In genomic region chr2:156165742-156166141, GRCh38 we compare ENCODE assay signal across 33 cellular contexts.
A peak's percentile ranks its signal among the peaks of the same experiment; 100 is the strongest.
DNase-seq lines count a peak whose midpoint lies in the region; ATAC-seq and TF ChIP-seq lines count a peak whose summit lies in the region.
"Had no signal": no experiment of that assay in that cellular context is flagged by ENCODE, and none has a peak within 500 bp of the region (broad histone marks: within the 10 kb centered on the region; RNA-seq: fewer than 3 reads in every experiment).

No MANE protein-coding gene starts in this region.

- no peak overlapping the region for H2AFZ ChIP-seq in Karpas-422 (ENCODE audit: low read length)

- H3K4me2 ChIP-seq in Karpas-422 (ENCODE audit: low read depth, low read length, poor library complexity, severe bottlenecking), result no peak overlapping the region
- H3K4me2 ChIP-seq: A549; BLaER1; BLaER1 treated with 17β-estradiol and CSF1 and Interleukin-3, amounts not matched to agents 10 nM and 100 nM had no signal

- H3K36me3 ChIP-seq in mucosa of descending colon (ENCODE audit: low read depth), result no peaks in the 10 kb centered on the region
- no peaks in the 10 kb centered on the region for H3K36me3 ChIP-seq in Karpas-422 (ENCODE audit: insufficient read depth, low read length)
- H3K36me3 ChIP-seq: BE2C; BLaER1; BLaER1 treated with 17β-estradiol and CSF1 and Interleukin-3, amounts not matched to agents 10 nM and 100 nM had no signal

- no peak overlapping the region for H3K27ac ChIP-seq in Karpas-422 (ENCODE audit: low read length)
- H3K27ac ChIP-seq: 22Rv1; A549; BLaER1; BLaER1 treated with 17β-estradiol and CSF1 and Interleukin-3, amounts not matched to agents 10 nM and 100 nM; C4-2B had no signal

- H3K4me1 ChIP-seq in mucosa of descending colon (ENCODE audit: low read depth) (peaks cover 3% of the 10 kb centered on the region), Karpas-422 (ENCODE audit: low read length) (no peaks in the 10 kb centered on the region)
- H3K4me1 ChIP-seq: A549; BE2C; BLaER1; BLaER1 treated with 17β-estradiol and CSF1 and Interleukin-3, amounts not matched to agents 10 nM and 100 nM; Caco-2 had no signal

- no peaks in the 10 kb centered on the region for H3K9me3 ChIP-seq in mucosa of descending colon
- H3K9me3 ChIP-seq in Karpas-422 (ENCODE audit: low read length), result peaks cover 8% of the 10 kb centered on the region; the same call in 1 of the 2 replicates
- H3K9me3 ChIP-seq: A549, BE2C, BLaER1 had no signal

- no peaks in the 10 kb centered on the region for H4K20me1 ChIP-seq in Karpas-422 (ENCODE audit: insufficient read depth, low read depth, low read length)
- H4K20me1 ChIP-seq: BLaER1; BLaER1 treated with 17β-estradiol and CSF1 and Interleukin-3, amounts not matched to agents 10 nM and 100 nM had no signal

- no peaks in the 10 kb centered on the region for H3K79me2 ChIP-seq in Karpas-422 (ENCODE audit: low read length)

- no peak overlapping the region for H3K9ac ChIP-seq in Karpas-422 (ENCODE audit: low read length)
- H3K9ac ChIP-seq: BLaER1; BLaER1 treated with 17β-estradiol and CSF1 and Interleukin-3, amounts not matched to agents 10 nM and 100 nM had no signal

- H3K4me3 ChIP-seq in epithelial cell of esophagus (ENCODE audit: low read length) (no peak overlapping the region), mucosa of descending colon (no peak overlapping the region), Karpas-422 (ENCODE audit: low read length) (no peak overlapping the region)
- H3K4me3 ChIP-seq: A549; BLaER1; BLaER1 treated with 17β-estradiol and CSF1 and Interleukin-3, amounts not matched to agents 10 nM and 100 nM had no signal

- peak; percentile 55 for DNase-seq in epithelial cell of esophagus (ENCODE audit: low read depth)
- no peak for DNase-seq in left colon
- DNase-seq in mucosa of descending colon, result peak in 1 of 3 donors; percentile 32
- no peak for DNase-seq in SHP77 treated with DMSO at 0.1 percent for 48 hours (lab: John Stamatoyannopoulos, UW)
- DNase-seq in Karpas-422, result no peak
- no peak for DNase-seq in NCI-H187 treated with DMSO at 0.1 percent for 48 hours (lab: John Stamatoyannopoulos, UW)
- DNase-seq: 8988T; ACHN; AML-193; BE2C; C1 segment of cervical spinal cord; Caco-2; Calu3; CD4-positive, alpha-beta memory T cell; CD4-positive, alpha-beta T cell; CD4-positive, CD25-positive, alpha-beta regulatory T cell; CD8-positive, alpha-beta memory T cell; CD8-positive, alpha-beta T cell; COR-L47; DMS 273 treated with DMSO at 0.1 percent for 48 hours; DMS153; DMS53; DMS79; DMS79 treated with DMSO at 0.1 percent for 48 hours; DND-41; EL had no signal

- H3K9me2 ChIP-seq in Karpas-422 (replicated peaks; ENCODE audit: insufficient read depth, low read length), result no peaks in the 10 kb centered on the region

- no peak for TF ChIP-seq CTCF in epithelial cell of esophagus (IDR thresholded peaks at IDR 0.05; ENCODE audit: insufficient read depth, low read depth, low read length, missing control alignments)
- no peak for TF ChIP-seq CTCF in mucosa of descending colon (IDR thresholded peaks at IDR 0.05)

- H3K27me3 ChIP-seq in Karpas-422 (ENCODE audit: low read length), result no peaks in the 10 kb centered on the region
- H3K27me3 ChIP-seq: BE2C; BLaER1; BLaER1 treated with 17β-estradiol and CSF1 and Interleukin-3, amounts not matched to agents 10 nM and 100 nM had no signal

- peak; percentile 83 for ATAC-seq in esophagus mucosa
- peak; percentile 98 for ATAC-seq in left colon
- ATAC-seq in mucosa of descending colon, result peak; percentile 90
- no peak for ATAC-seq in HG02973 (IDR thresholded peaks at IDR 0.05; ENCODE audit: unreplicated experiment)
- ATAC-seq: A549; CD8-positive, alpha-beta T cell had no signal

- intact Hi-C loops in left colon (cut with DNase I, micrococcal nuclease) (no loop called here), mucosa of descending colon (cut with DNase I, micrococcal nuclease) (no loop called here)
